8 cellular contexts compared by ENCODE assay signal in the genomic region with DNA sequence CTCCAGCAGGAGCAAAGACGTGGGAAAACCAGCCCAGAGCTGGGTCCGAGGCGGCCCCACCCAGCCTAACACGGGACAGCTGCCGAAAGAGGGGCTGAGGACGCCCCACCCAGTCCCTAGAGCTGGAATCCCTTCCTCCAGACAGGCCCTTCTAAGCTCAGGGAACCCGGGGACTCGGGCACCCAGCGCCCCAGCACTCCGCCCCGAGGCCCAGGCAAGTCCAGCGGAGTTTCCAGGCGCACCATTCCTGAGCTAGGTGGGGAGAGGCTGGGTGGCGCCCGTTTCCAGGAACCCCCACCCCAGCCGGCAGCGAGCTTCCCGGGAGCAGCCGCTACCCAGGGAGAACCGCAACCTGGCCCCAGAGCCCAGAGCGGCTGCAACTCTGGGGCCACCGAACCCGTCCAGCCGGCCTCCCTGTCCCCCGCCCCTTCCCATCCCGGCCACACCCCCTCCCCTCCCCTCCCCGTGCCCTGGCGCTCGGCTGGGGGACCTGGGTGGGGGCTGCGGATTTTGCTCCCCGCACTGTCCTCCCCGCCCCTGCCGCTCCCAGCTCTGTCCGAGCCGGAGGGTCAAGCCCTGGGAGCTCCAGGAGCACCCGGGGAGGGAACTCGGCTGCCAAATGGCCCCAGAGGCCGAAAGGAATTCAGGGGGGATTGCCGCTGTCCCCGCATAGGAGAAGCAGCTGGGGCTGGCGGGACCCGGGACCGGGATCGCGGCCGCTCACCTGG. TPM values are rescaled to one million over a fixed set of nuclear protein-coding genes. Genes with fewer than 3 reads are reported as not detected.
DNase-seq lines count a peak whose midpoint lies in the region; ATAC-seq and TF ChIP-seq lines count a peak whose summit lies in the region.

No MANE protein-coding gene starts in this region.

- H4K20me1 ChIP-seq in KMS-11 (ENCODE audit: insufficient read depth) = no peaks in the 10 kb centered on the region

- H3K36me3 Mint-ChIP-seq in CD4-positive, alpha-beta memory T cell = peaks cover 26 to 51% of the 10 kb centered on the region in 2 donors

- peak overlapping the region; percentile 58 for H2AFZ ChIP-seq in KMS-11 (ENCODE audit: low read depth)

- peaks cover 47% of the 10 kb centered on the region for H3K79me2 ChIP-seq in KMS-11 (ENCODE audit: insufficient read depth, low read depth)

- H3K9ac ChIP-seq in KMS-11 = peak overlapping the region; percentile 69
- peak overlapping the region in 2 of 3 donors; percentile 15 to 70 for H3K9ac ChIP-seq in skeletal muscle tissue (ENCODE audit: low read depth in 1 of 3, low read length in 3 of 3)

- H3K4me3 Mint-ChIP-seq in CD4-positive, alpha-beta memory T cell = peak overlapping the region; percentile 90 to 98 (median 95)

- H3K4me1 ChIP-seq in CD4-positive, alpha-beta memory T cell (ENCODE audit: insufficient read depth, low read length) = peaks cover 64% of the 10 kb centered on the region
- peaks cover 51% of the 10 kb centered on the region for H3K4me1 ChIP-seq in KMS-11 (ENCODE audit: low read depth, poor library complexity, severe bottlenecking)
- peaks cover 26 to 55% (median 43%) of the 10 kb centered on the region in 3 donors for H3K4me1 ChIP-seq in skeletal muscle tissue (ENCODE audit: control insufficient read depth in 3 of 3, insufficient read depth in 3 of 3, low read length in 3 of 3)

- TF ChIP-seq CTCF in KMS-11 (conservative IDR thresholded peaks at IDR 0.05; ENCODE audit: low read depth, low read length) = no peak

- intact Hi-C loops in CD4-positive, alpha-beta memory T cell (cut with micrococcal nuclease) = loop anchor here (5.0 kb wide), 1 partner anchor 676 kb away; no protein-coding TSS in a partner anchor

- H3K4me1 Mint-ChIP-seq in CD4-positive, alpha-beta memory T cell = peaks cover 19 to 78% (median 37%) of the 10 kb centered on the region in 4 donors

- H3K9me3 ChIP-seq in CD4-positive, alpha-beta memory T cell (ENCODE audit: control insufficient read depth in 1 of 2, low read length in 2 of 2) = no peaks in the 10 kb centered on the region
- H3K9me3 ChIP-seq in skeletal muscle tissue (ENCODE audit: control insufficient read depth in 3 of 3, low read length in 3 of 3) = no peaks in the 10 kb centered on the region

- peaks cover 42% of the 10 kb centered on the region for H3K36me3 ChIP-seq in CD4-positive, alpha-beta memory T cell (ENCODE audit: insufficient read depth, low read length)
- H3K36me3 ChIP-seq in KMS-11 (ENCODE audit: insufficient read depth) = no peaks in the 10 kb centered on the region
- H3K36me3 ChIP-seq in skeletal muscle tissue (ENCODE audit: control insufficient read depth in 3 of 3, insufficient read depth in 3 of 3, low read length in 3 of 3) = peaks cover 0 to under 1% (median 0%) of the 10 kb centered on the region in 3 donors

- H3K9me3 Mint-ChIP-seq in CD4-positive, alpha-beta memory T cell = peaks cover 0 to 12% (median 0%) of the 10 kb centered on the region in 8 donors

- H3K27me3 Mint-ChIP-seq in CD4-positive, alpha-beta memory T cell = no peaks in the 10 kb centered on the region

- peak overlapping the region; percentile 97 for H3K4me2 ChIP-seq in KMS-11

- peak overlapping the region; percentile 78 to 97 for H3K4me3 ChIP-seq in CD4-positive, alpha-beta memory T cell (ENCODE audit: low read length in 2 of 2)
- H3K4me3 ChIP-seq in KMS-11 (IDR thresholded peaks at IDR 0.05; ENCODE audit: insufficient read depth, low read depth, low read length) (no peak overlapping the region), iPS-11a (ENCODE audit: low read depth, low read length) (peak overlapping the region; percentile 54), skeletal muscle tissue (ENCODE audit: low read length in 3 of 3) (peak overlapping the region; percentile 60 to 67 (median 65))

- peak overlapping the region; percentile 81 for H3K27ac ChIP-seq in CD4-positive, alpha-beta memory T cell (ENCODE audit: low read depth, low read length)
- H3K27ac ChIP-seq in KMS-11 = peak overlapping the region; percentile 50
- peak overlapping the region; percentile 98 for H3K27ac ChIP-seq in angular gyrus (ENCODE audit: low read depth, low read length)
- H3K27ac ChIP-seq in skeletal muscle tissue (ENCODE audit: low read depth, low read length) = peak overlapping the region; percentile 54

- no peak for ATAC-seq in GM21737 (IDR thresholded peaks at IDR 0.05; ENCODE audit: unreplicated experiment)

- H3K27ac Mint-ChIP-seq in CD4-positive, alpha-beta memory T cell = peak overlapping the region; percentile 87 to 95 (median 90)

- H3K27me3 ChIP-seq in CD4-positive, alpha-beta memory T cell (ENCODE audit: insufficient read depth, low read length) = no peaks in the 10 kb centered on the region
- H3K27me3 ChIP-seq in KMS-11 (ENCODE audit: insufficient read depth, low read depth) (no peaks in the 10 kb centered on the region), skeletal muscle tissue (ENCODE audit: control insufficient read depth in 3 of 3, insufficient read depth in 3 of 3, low read length in 3 of 3) (peaks cover 15 to 36% (median 19%) of the 10 kb centered on the region in 3 donors)

- CTCF ChIA-PET in CD4-positive, alpha-beta memory T cell (lab: Charles Lee; ENCODE audit: partially characterized antibody) = interaction anchor here (1.1 to 11.0 kb wide), 4 partner anchors 8 to 56 kb away, joined by 3 to 121 read pairs (median 16); no protein-coding TSS in a partner anchor

- POLR2A ChIA-PET in CD4-positive, alpha-beta memory T cell (lab: Charles Lee; ENCODE audit: partially characterized antibody) = interaction anchor here (0.7 to 26.7 kb wide), 18 partner anchors 4 to 683 kb away, joined by 3 to 1172 read pairs (median 6); a partner anchor contains a TSS

- no peak for DNase-seq in CD4-positive, alpha-beta memory T cell
- DNase-seq in KG1 (lab: John Stamatoyannopoulos, UW) (no peak), NCI-H128 (lab: John Stamatoyannopoulos, UW; ENCODE audit: unreplicated experiment) (no peak)

RNA-seq across cellular contexts. Expression of a gene that starts 0.5 kb away (rescaled TPM):
- total RNA-seq in CD4-positive, alpha-beta memory T cell = 100 to 1,000 TPM; 697 to 702 TPM
- polyA plus RNA-seq in CD4-positive, alpha-beta memory T cell = 100 to 1,000 TPM; 258 to 300 TPM
- total RNA-seq in skeletal muscle tissue = 15.7 TPM

RNA-seq across cellular contexts. Expression of a gene that starts 2.5 kb away (rescaled TPM):
- total RNA-seq in CD4-positive, alpha-beta memory T cell = 100 to 1,000 TPM; 424 to 430 TPM
- polyA plus RNA-seq in CD4-positive, alpha-beta memory T cell = 100 to 1,000 TPM in 1 of 2 donors, 10 to 100 TPM in 1; 77.7 to 172 TPM
- 7.8 TPM for total RNA-seq in skeletal muscle tissue

RNA-seq across cellular contexts. Expression of a gene that starts 18.1 kb away (rescaled TPM):
- total RNA-seq in CD4-positive, alpha-beta memory T cell = not detected
- not detected for polyA plus RNA-seq in CD4-positive, alpha-beta memory T cell
- total RNA-seq in skeletal muscle tissue = 0.52 TPM

RNA-seq across cellular contexts. Expression of a gene that starts 40.3 kb away (rescaled TPM):
- total RNA-seq in CD4-positive, alpha-beta memory T cell = 10 to 100 TPM; 60.3 to 61.6 TPM
- 100 to 1,000 TPM; 144 to 234 TPM for polyA plus RNA-seq in CD4-positive, alpha-beta memory T cell
- 34.4 TPM for total RNA-seq in skeletal muscle tissue

RNA-seq across cellular contexts. Expression of a gene that starts 58.8 kb away (rescaled TPM):
- under 1 TPM in 1 of 2 experiments, not detected in 1; 0.55 TPM for total RNA-seq in CD4-positive, alpha-beta memory T cell
- 1 to 10 TPM in 1 of 2 donors, under 1 TPM in 1; 0.88 to 1.4 TPM for polyA plus RNA-seq in CD4-positive, alpha-beta memory T cell
- 12.0 TPM for total RNA-seq in skeletal muscle tissue

Comparison
In these comparisons a context has a peak if more than half of its experiments do, and no peak if none do; other contexts are left out.
1. RNA of a gene that starts 0.5 kb away (total RNA-seq): 697 to 702 TPM in CD4-positive, alpha-beta memory T cell; 15.7 TPM in skeletal muscle tissue (single experiment); every median in the first group is over 10 times any median in the second.
2. RNA of a gene that starts 2.5 kb away (total RNA-seq): 424 to 430 TPM in CD4-positive, alpha-beta memory T cell; 7.8 TPM in skeletal muscle tissue (single experiment); every median in the first group is over 10 times any median in the second.
3. Peak in every context shown above with its lines, with median percentiles within 50 percentile points of each other: H3K27ac ChIP-seq.